ENCODE assay signal across 26 cellular contexts in the genomic region with DNA sequence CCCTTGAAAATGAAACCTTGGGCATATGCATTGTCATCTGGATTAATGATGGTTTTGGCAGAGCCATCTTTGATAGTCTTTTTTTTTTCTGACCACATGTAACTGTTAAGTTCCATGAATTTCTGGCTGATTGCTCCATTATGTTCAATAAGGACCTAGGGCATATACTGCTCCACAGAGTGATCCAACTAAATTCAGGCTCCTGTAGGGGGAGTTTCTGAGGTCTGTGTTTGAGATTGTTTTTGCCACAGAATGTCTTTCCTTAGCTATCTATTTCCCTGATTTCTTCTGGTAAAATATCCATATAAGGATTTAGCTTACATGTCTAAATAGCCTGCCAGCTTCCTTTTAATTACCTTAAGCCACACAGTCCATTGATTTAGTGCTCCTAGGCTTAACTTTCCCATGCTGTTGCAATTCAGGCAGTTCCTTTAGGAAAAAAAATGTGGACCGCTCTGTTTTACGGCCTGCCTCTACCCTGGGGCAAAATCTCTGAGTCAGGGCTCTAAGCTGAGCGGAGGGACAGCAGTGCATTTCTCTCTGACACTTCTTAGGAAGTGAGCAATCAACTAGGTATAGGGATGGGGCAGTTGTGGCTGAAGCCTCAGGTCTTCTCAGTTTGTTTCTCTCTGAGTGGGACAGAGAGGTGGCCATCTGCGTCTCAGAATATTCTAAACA.
DNase-seq lines count a peak whose midpoint lies in the region; ATAC-seq lines count a peak whose summit lies in the region.
"Had no signal": no experiment of that assay in that cellular context is flagged by ENCODE, and none has a peak within 500 bp of the region (broad histone marks: within the 10 kb centered on the region; RNA-seq: fewer than 3 reads in every experiment).

No MANE protein-coding gene starts in this region.

- H3K23ac ChIP-seq in neuronal stem cell (ENCODE audit: low read depth, low read length, poor library complexity), result no peak overlapping the region

- H3K9me3 ChIP-seq in GM23248 (ENCODE audit: low read depth), result no peaks in the 10 kb centered on the region
- H3K9me3 ChIP-seq in NT2/D1 (ENCODE audit: insufficient read depth, low read length), result no peaks in the 10 kb centered on the region
- H3K9me3 ChIP-seq in ectodermal cell (ENCODE audit: control insufficient read depth, low read length), result no peaks in the 10 kb centered on the region
- no peaks in the 10 kb centered on the region for H3K9me3 ChIP-seq in neuronal stem cell (replicated peaks in 1 of 2; ENCODE audit: control insufficient read depth in 2 of 2, insufficient read depth in 1 of 2, low read depth in 1 of 2, low read length in 2 of 2)
- H3K9me3 ChIP-seq: prostate gland had no signal

- H3K4me2 ChIP-seq in GM23248 (ENCODE audit: unreplicated experiment) (no peak overlapping the region), neuronal stem cell (ENCODE audit: insufficient read depth, low read length, poor library complexity, severe bottlenecking) (no peak overlapping the region)
- H3K4me2 ChIP-seq: smooth muscle cell had no signal

- H3K9ac ChIP-seq in GM23248, result no peak overlapping the region
- H3K9ac ChIP-seq in NT2/D1 (ENCODE audit: insufficient read length, low read depth), result no peak overlapping the region
- no peak overlapping the region for H3K9ac ChIP-seq in neuronal stem cell (ENCODE audit: low read depth, low read length, poor library complexity)

- H3K36me3 ChIP-seq in GM23248 (ENCODE audit: low read depth) (no peaks in the 10 kb centered on the region), NT2/D1 (ENCODE audit: insufficient read depth, insufficient read length, low read length) (no peaks in the 10 kb centered on the region), ectodermal cell (ENCODE audit: control insufficient read depth, insufficient read depth, low read length) (no peaks in the 10 kb centered on the region), neuronal stem cell (replicated peaks in 1 of 2; ENCODE audit: control insufficient read depth in 2 of 2, insufficient read depth in 2 of 2, low read length in 2 of 2) (no peaks in the 10 kb centered on the region)
- H3K36me3 ChIP-seq: prostate gland had no signal

- no peak overlapping the region for H2AK5ac ChIP-seq in neuronal stem cell (ENCODE audit: low read depth, low read length)

- H3K79me1 ChIP-seq in neuronal stem cell (ENCODE audit: low read depth, low read length), result no peaks in the 10 kb centered on the region

- no peak overlapping the region for H3K18ac ChIP-seq in neuronal stem cell (ENCODE audit: low read length)

- no peak overlapping the region for H2BK5ac ChIP-seq in neuronal stem cell (ENCODE audit: low read length)

- H3K4ac ChIP-seq in neuronal stem cell (ENCODE audit: low read length), result no peak overlapping the region

- no peaks in the 10 kb centered on the region for H3F3A ChIP-seq in GM23248 (ENCODE audit: insufficient read depth)

- H2AFZ ChIP-seq in GM23248, result no peak overlapping the region
- peak overlapping the region; percentile 34 for H2AFZ ChIP-seq in neuronal stem cell (ENCODE audit: low read length)

- H3K4me3 ChIP-seq in GM23248, result no peak overlapping the region
- H3K4me3 ChIP-seq in NT2/D1 (ENCODE audit: insufficient read length, low read depth), result no peak overlapping the region
- no peak overlapping the region for H3K4me3 ChIP-seq in ectodermal cell (ENCODE audit: insufficient read depth, low read depth, low read length)
- H3K4me3 ChIP-seq in neuronal stem cell (ENCODE audit: low read length in 2 of 2), result no peak overlapping the region
- H3K4me3 ChIP-seq: K562, prostate gland, smooth muscle cell had no signal

- in situ Hi-C loops in GM23248 (cut with MboI), result no loop called here

- no peak overlapping the region for H3K27ac ChIP-seq in GM23248
- H3K27ac ChIP-seq in ectodermal cell (ENCODE audit: insufficient read depth, low read depth, low read length, poor library complexity, severe bottlenecking), result peak overlapping the region; percentile 36
- H3K27ac ChIP-seq in neuronal stem cell (replicated peaks; ENCODE audit: low read length), result no peak overlapping the region
- H3K27ac ChIP-seq: prostate gland had no signal

- H3K79me2 ChIP-seq in GM23248 (ENCODE audit: insufficient read depth), result no peaks in the 10 kb centered on the region

- ATAC-seq in HG03439 (IDR thresholded peaks at IDR 0.05; ENCODE audit: unreplicated experiment), result no peak
- ATAC-seq in GM18858 (IDR thresholded peaks at IDR 0.05; ENCODE audit: unreplicated experiment), result no peak
- ATAC-seq: K562, left cardiac atrium, Right ventricle myocardium inferior had no signal

- no peak overlapping the region for H2BK12ac ChIP-seq in neuronal stem cell (ENCODE audit: low read length)

- no peaks in the 10 kb centered on the region for H3K9me2 ChIP-seq in GM23248 (ENCODE audit: insufficient read depth)

- H3K27me3 ChIP-seq in GM23248 (replicated peaks; ENCODE audit: insufficient read depth), result no peaks in the 10 kb centered on the region
- no peaks in the 10 kb centered on the region for H3K27me3 ChIP-seq in NT2/D1 (ENCODE audit: insufficient read depth, insufficient read length)
- H3K27me3 ChIP-seq in ectodermal cell (ENCODE audit: control insufficient read depth, insufficient read depth, low read length, poor library complexity, severe bottlenecking), result no peaks in the 10 kb centered on the region
- no peaks in the 10 kb centered on the region for H3K27me3 ChIP-seq in neuronal stem cell (ENCODE audit: control insufficient read depth in 3 of 3, insufficient read depth in 3 of 3, low read depth in 1 of 3, low read length in 3 of 3)

- H2BK15ac ChIP-seq in neuronal stem cell (ENCODE audit: low read length), result no peak overlapping the region

- H4K91ac ChIP-seq in neuronal stem cell (ENCODE audit: low read depth, low read length, poor library complexity), result no peak overlapping the region

- no peak overlapping the region for H4K8ac ChIP-seq in neuronal stem cell (ENCODE audit: low read depth, low read length)

- WGBS in GM23248 (ENCODE audit: low coverage in 1 of 2, low lambda C conversion rate in 2 of 2, missing lambda C conversion rate in 2 of 2), 2 experiments, result 11 to 32% methylated on average over 4 of the region's 4 CpGs
- 83 to 86% methylated on average over 4 of the region's 4 CpGs for WGBS in ectodermal cell, 2 experiments
- no CpG with 5 or more reads among the region's 4 CpGs for WGBS in neuronal stem cell (ENCODE audit: extremely low coverage in 2 of 2, insufficient read length in 2 of 2, insufficient replicate concordance in 1 of 2), 2 donors

- H2BK120ac ChIP-seq in neuronal stem cell (ENCODE audit: low read depth, low read length), result no peak overlapping the region

- DNase-seq in GM23248 (peak; percentile 0), NT2/D1 (ENCODE audit: low read depth, low spot score) (peak; percentile 33), neuronal stem cell (ENCODE audit: low spot score) (no peak), amygdala (lab: John Stamatoyannopoulos, UW) (no peak)
- no peak for DNase-seq in activated CD8-positive, alpha-beta memory T cell treated with anti-CD3 and anti-CD28 coated beads, Interleukin-2, amount 50 U/mL, for 48 hours
- DNase-seq: activated CD4-positive, alpha-beta T cell treated with anti-CD3 and anti-CD28 coated beads for 1 hour; activated CD8-positive, alpha-beta memory T cell treated with anti-CD3 and anti-CD28 coated beads for 24 hours; activated naive CD4-positive, alpha-beta T cell treated with anti-CD3 and anti-CD28 coated beads, Interleukin-2, amount 10 ng/mL, durations not matched to agents 7 days and 5 days; activated T-cell treated with anti-CD3 and anti-CD28 coated beads, Interleukin-2, amount 50 U/mL, for 48 hours; aorta; CD4-positive, alpha-beta memory T cell; DND-41; effector CD4-positive, alpha-beta T cell; left cardiac atrium; MV-4-11; NCI-H187; stimulated activated CD4-positive, alpha-beta T cell treated with anti-CD3 and anti-CD28 coated beads, Interleukin-2, amount 100 ng/mL, for 48 hours; stimulated activated naive CD4-positive, alpha-beta T cell treated with Interleukin-2 at 50 U/mL for 16 hours; SW 1271 had no signal

- H3K4me1 ChIP-seq in GM23248 (ENCODE audit: insufficient read depth) (no peaks in the 10 kb centered on the region), NT2/D1 (ENCODE audit: insufficient read depth, insufficient read length) (no peaks in the 10 kb centered on the region), ectodermal cell (ENCODE audit: control insufficient read depth, insufficient read depth, low read length) (no peaks in the 10 kb centered on the region), neuronal stem cell (ENCODE audit: control insufficient read depth in 2 of 2, insufficient read depth in 1 of 2, low read depth in 1 of 2, low read length in 2 of 2) (no peaks in the 10 kb centered on the region)
- H3K4me1 ChIP-seq: prostate gland had no signal

- H3K14ac ChIP-seq in neuronal stem cell (ENCODE audit: low read length), result no peak overlapping the region

- no peaks in the 10 kb centered on the region for H4K20me1 ChIP-seq in GM23248 (ENCODE audit: insufficient read depth)

Comparison
In these comparisons a context has a peak if more than half of its experiments do, and no peak if none do; other contexts are left out.
1. DNase-seq: peak in GM23248 (single experiment) and NT2/D1 (single experiment); none in neuronal stem cell (single experiment), activated CD8-positive, alpha-beta memory T cell treated with anti-CD3 and anti-CD28 coated beads, Interleukin-2, amount 50 U/mL, for 48 hours (single experiment) and amygdala (0 of 56).